ENCODE assay signal across 7 cellular contexts in genomic region chr17:82229686-82230626, GRCh38. TPM values are rescaled to one million over a fixed set of nuclear protein-coding genes. Genes with fewer than 3 reads are reported as not detected.
DNase-seq lines count a peak whose midpoint lies in the region; ATAC-seq and TF ChIP-seq lines count a peak whose summit lies in the region.

No MANE protein-coding gene starts in this region.

- peak overlapping the region; percentile 94 for H3K27ac Mint-ChIP-seq in HFFc6
- H3K27ac Mint-ChIP-seq in activated T-helper 17 cell treated with anti-CD3 and anti-CD28 coated beads, Interleukin-2, amount 50 U/mL, for 72 hours: peak overlapping the region; percentile 85

- no peak for TF ChIP-seq CTCF in HFFc6 (IDR thresholded peaks at IDR 0.05)
- TF ChIP-seq CTCF in stomach (IDR thresholded peaks at IDR 0.05): no peak
- no peak for TF ChIP-seq CTCF in omental fat pad (IDR thresholded peaks at IDR 0.05)

- H3K9ac ChIP-seq in iPS-20b (ENCODE audit: low read depth, low read length): no peak overlapping the region

- H3K27ac ChIP-seq in iPS-20b (ENCODE audit: low read length) (no peak overlapping the region), stomach (peak overlapping the region; percentile 91 to 97 (median 92))

- H3K4me3 ChIP-seq in iPS-20b (ENCODE audit: low read length) (peak overlapping the region; percentile 22; the same call in 1 of the 2 replicates), stomach (peak overlapping the region; percentile 61 to 75 (median 68))

- H3K27me3 Mint-ChIP-seq in HFFc6 (ENCODE audit: insufficient read depth): peaks cover 5% of the 10 kb centered on the region
- no peaks in the 10 kb centered on the region for H3K27me3 Mint-ChIP-seq in activated T-helper 17 cell treated with anti-CD3 and anti-CD28 coated beads, Interleukin-2, amount 50 U/mL, for 72 hours

- peaks cover 6% of the 10 kb centered on the region for H3K36me3 Mint-ChIP-seq in HFFc6 (ENCODE audit: low read depth)
- peaks cover 42% of the 10 kb centered on the region for H3K36me3 Mint-ChIP-seq in activated T-helper 17 cell treated with anti-CD3 and anti-CD28 coated beads, Interleukin-2, amount 50 U/mL, for 72 hours (ENCODE audit: low read depth)

- H3K9me3 Mint-ChIP-seq in HFFc6: no peaks in the 10 kb centered on the region
- no peaks in the 10 kb centered on the region for H3K9me3 Mint-ChIP-seq in activated T-helper 17 cell treated with anti-CD3 and anti-CD28 coated beads, Interleukin-2, amount 50 U/mL, for 72 hours

- H3K9me3 ChIP-seq in iPS-20b (ENCODE audit: insufficient read depth, low read depth, low read length) (no peaks in the 10 kb centered on the region), stomach (no peaks in the 10 kb centered on the region)

- H3K4me1 ChIP-seq in iPS-20b (ENCODE audit: insufficient read depth, low read length) (no peaks in the 10 kb centered on the region), stomach (peaks cover 42 to 85% (median 62%) of the 10 kb centered on the region in 4 donors)

- no peak for TF ChIP-seq POLR2A in stomach (IDR thresholded peaks at IDR 0.05)

- H3K27me3 ChIP-seq in iPS-20b (ENCODE audit: insufficient read depth, low read length) (peaks cover 64% of the 10 kb centered on the region), stomach (peaks cover 0 to 4% (median 0%) of the 10 kb centered on the region in 3 donors)

- no peak for ATAC-seq in activated T-helper 17 cell treated with anti-CD3 and anti-CD28 coated beads, Interleukin-2, amount 50 U/mL, for 72 hours (replicated peaks)
- ATAC-seq in omental fat pad (ENCODE audit: low FRiP score): no peak

- no peaks in the 10 kb centered on the region for H3K36me3 ChIP-seq in iPS-20b (ENCODE audit: insufficient read depth, low read depth, low read length)
- no peaks in the 10 kb centered on the region for H3K36me3 ChIP-seq in stomach

- no peak for TF ChIP-seq EP300 in stomach (IDR thresholded peaks at IDR 0.05)

- H3K4me3 Mint-ChIP-seq in HFFc6: peak overlapping the region; percentile 99
- peak overlapping the region; percentile 89 for H3K4me3 Mint-ChIP-seq in activated T-helper 17 cell treated with anti-CD3 and anti-CD28 coated beads, Interleukin-2, amount 50 U/mL, for 72 hours

- intact Hi-C loops in stomach (cut with DNase I; ENCODE audit: low total_unique reads): loop anchor here (5.0 kb wide), 1 partner anchor 92 kb away; no protein-coding TSS in a partner anchor

- WGBS in stomach, 5 donors: 27 to 52% (median 46%) methylated on average over 17 to 30 of the region's 30 CpGs

- no peak for DNase-seq in HFFc6
- DNase-seq in stomach: no peak
- no peak for DNase-seq in DMS153 (lab: John Stamatoyannopoulos, UW)
- DNase-seq in middle frontal gyrus (ENCODE audit: extremely low spot score, low spot score): no peak
- DNase-seq in omental fat pad (ENCODE audit: low spot score): no peak

- 0 out of 2 replicates have a peak, but pooled peaks cover 2% of the 10 kb centered on the region for H3K4me1 Mint-ChIP-seq in HFFc6 (ENCODE audit: low read depth)
- H3K4me1 Mint-ChIP-seq in activated T-helper 17 cell treated with anti-CD3 and anti-CD28 coated beads, Interleukin-2, amount 50 U/mL, for 72 hours: no peaks in the 10 kb centered on the region

RNA-seq across cellular contexts. Expression of gene SLC16A3, which starts 1.1 kb away (rescaled TPM):
- total RNA-seq in HFFc6 (2021; fragmentation: NEBNext Ultra II Directional; extraction: Animal tissue kit (Norgen Biotek cat#: 25700)): 100 to 1,000 TPM; 475 to 624 (median 523) TPM
- 100 to 1,000 TPM; 167 to 309 TPM for total RNA-seq in activated T-helper 17 cell treated with anti-CD3 and anti-CD28 coated beads, Interleukin-2, amount 50 U/mL, for 72 hours
- total RNA-seq in stomach (10 to 100 TPM; 29.2 to 87.9 (median 53.3) TPM), omental fat pad (10 to 100 TPM; 25.1 to 68.0 (median 27.5) TPM)
- 10 to 100 TPM in 2 of 3 donors, 1 to 10 TPM in 1; 4.9 to 39.8 (median 20.4) TPM for polyA plus RNA-seq in stomach

RNA-seq across cellular contexts. Expression of gene CCDC57, which starts 17.3 kb away (rescaled TPM):
- total RNA-seq in HFFc6 (2021; fragmentation: NEBNext Ultra II Directional; extraction: Animal tissue kit (Norgen Biotek cat#: 25700)): 10 to 100 TPM; 12.8 to 15.6 (median 13.6) TPM
- total RNA-seq in activated T-helper 17 cell treated with anti-CD3 and anti-CD28 coated beads, Interleukin-2, amount 50 U/mL, for 72 hours: 10 to 100 TPM; 36.9 to 37.7 TPM
- total RNA-seq in stomach (100 to 1,000 TPM in 1 of 5 donors, 10 to 100 TPM in 4; 43.9 to 166 (median 90.6) TPM), omental fat pad (10 to 100 TPM; 14.8 to 32.0 (median 21.9) TPM)
- polyA plus RNA-seq in stomach: 10 to 100 TPM; 50.9 to 75.5 (median 72.5) TPM

RNA-seq across cellular contexts. Expression of gene CSNK1D, which starts 43.5 kb away (rescaled TPM):
- 100 to 1,000 TPM; 116 to 128 (median 118) TPM for total RNA-seq in HFFc6 (2021; fragmentation: NEBNext Ultra II Directional; extraction: Animal tissue kit (Norgen Biotek cat#: 25700))
- total RNA-seq in activated T-helper 17 cell treated with anti-CD3 and anti-CD28 coated beads, Interleukin-2, amount 50 U/mL, for 72 hours: 100 to 1,000 TPM; 140 to 142 TPM
- total RNA-seq in stomach (100 to 1,000 TPM in 4 of 5 donors, 10 to 100 TPM in 1; 58.0 to 180 (median 140) TPM), omental fat pad (100 to 1,000 TPM in 2 of 4 donors, 10 to 100 TPM in 2; 54.7 to 117 (median 98.4) TPM)
- 10 to 100 TPM; 55.9 to 66.7 (median 65.4) TPM for polyA plus RNA-seq in stomach
